In genomic region chr16:25608002-25608401, GRCh38 we compare ENCODE assay signal across 32 cellular contexts.
"Had no signal": no experiment of that assay in that cellular context is flagged by ENCODE, and none has a peak within 500 bp of the region (broad histone marks: within the 10 kb centered on the region; RNA-seq: fewer than 3 reads in every experiment).

No MANE protein-coding gene starts in this region.

- H3K4me1 ChIP-seq: SJCRH30 had no signal

- H3K9me3 ChIP-seq: SJCRH30 had no signal

- H3K4me1 Mint-ChIP-seq: activated CD4-positive, alpha-beta T cell treated with anti-CD3 and anti-CD28 coated beads for 36 hours; activated CD4-positive, alpha-beta T cell treated with anti-CD3 and anti-CD28 coated beads, Interleukin-2, amount 10 ng/mL, durations not matched to agents 7 days and 5 days; activated naive CD4-positive, alpha-beta T cell treated with anti-CD3 and anti-CD28 coated beads, Interleukin-2, amount 10 ng/mL, durations not matched to agents 7 days and 5 days; activated naive CD8-positive, alpha-beta T cell treated with anti-CD3 and anti-CD28 coated beads, Interleukin-2, amount 50 U/mL, for 24 hours; brain had no signal

- H3K36me3 ChIP-seq: SJCRH30, WERI-Rb-1 had no signal

- H3K4me3 ChIP-seq: SJCRH30, SK-N-MC had no signal

- ATAC-seq: activated CD4-positive, alpha-beta T cell treated with anti-CD3 and anti-CD28 coated beads for 36 hours; activated CD4-positive, CD25-positive, alpha-beta regulatory T cell treated with anti-CD3 and anti-CD28 coated beads, Interleukin-2, amount 50 U/mL, for 24 hours; activated CD8-positive, alpha-beta T cell treated with anti-CD3 and anti-CD28 coated beads, Interleukin-2, amount 10 ng/mL, durations not matched to agents 7 days and 5 days; activated naive CD8-positive, alpha-beta T cell treated with anti-CD3 and anti-CD28 coated beads, Interleukin-2, amount 50 U/mL, for 24 hours; activated T-cell treated with anti-CD3 and anti-CD28 coated beads, Interleukin-2, amount 50 U/mL, for 4 hours; Panc1 had no signal

- DNase-seq: activated CD4-positive, alpha-beta T cell treated with anti-CD3 and anti-CD28 coated beads for 36 hours; activated CD4-positive, alpha-beta T cell treated with anti-CD3 and anti-CD28 coated beads, Interleukin-2, amount 10 ng/mL, durations not matched to agents 7 days and 5 days; activated CD4-positive, alpha-beta T cell treated with anti-CD3 and anti-CD28 coated beads, Interleukin-2, amount 50 U/mL, for 48 hours; activated CD8-positive, alpha-beta memory T cell treated with anti-CD3 and anti-CD28 coated beads, Interleukin-2, amount 50 U/mL, for 4 hours; activated CD8-positive, alpha-beta T cell treated with anti-CD3 and anti-CD28 coated beads, Interleukin-2, amount 10 ng/mL, durations not matched to agents 7 days and 5 days; activated gamma-delta T cell treated with Interleukin-2 at 50 U/mL for 16 hours; activated naive CD4-positive, alpha-beta T cell treated with anti-CD3 and anti-CD28 coated beads, Interleukin-2, amount 10 ng/mL, durations not matched to agents 7 days and 5 days; activated naive CD8-positive, alpha-beta T cell treated with anti-CD3 and anti-CD28 coated beads, Interleukin-2, amount 50 U/mL, for 24 hours; activated T-cell treated with anti-CD3 and anti-CD28 coated beads for 4 hours; activated T-cell treated with anti-CD3 and anti-CD28 coated beads, Interleukin-2, amount 50 U/mL, for 4 hours; anterior cingulate cortex; caudate nucleus; MM.1S; MV-4-11; NCI-H1092; NCI-H1436 treated with DMSO at 0.1 percent for 48 hours; NCI-H1694 treated with DMSO at 0.1 percent for 48 hours; NCI-H2029; NCI-H510A; NCI-H526; NCI-H748 treated with DMSO at 0.1 percent for 48 hours; SHP77; SJCRH30; T1000; WERI-Rb-1 had no signal

- H3K36me3 Mint-ChIP-seq: activated naive CD4-positive, alpha-beta T cell treated with anti-CD3 and anti-CD28 coated beads, Interleukin-2, amount 10 ng/mL, durations not matched to agents 7 days and 5 days; activated naive CD8-positive, alpha-beta T cell; brain had no signal

- H3K4me2 ChIP-seq: KMS-11 had no signal

- H3K27me3 Mint-ChIP-seq: activated CD4-positive, alpha-beta T cell treated with anti-CD3 and anti-CD28 coated beads for 36 hours; activated naive CD4-positive, alpha-beta T cell treated with anti-CD3 and anti-CD28 coated beads, Interleukin-2, amount 10 ng/mL, durations not matched to agents 7 days and 5 days; activated naive CD8-positive, alpha-beta T cell treated with anti-CD3 and anti-CD28 coated beads, Interleukin-2, amount 50 U/mL, for 24 hours; brain had no signal

- H3K27ac Mint-ChIP-seq: activated CD4-positive, alpha-beta T cell treated with anti-CD3 and anti-CD28 coated beads for 36 hours; activated CD4-positive, alpha-beta T cell treated with anti-CD3 and anti-CD28 coated beads, Interleukin-2, amount 10 ng/mL, durations not matched to agents 7 days and 5 days; activated CD8-positive, alpha-beta T cell treated with anti-CD3 and anti-CD28 coated beads, Interleukin-2, amount 10 ng/mL, durations not matched to agents 7 days and 5 days; activated naive CD4-positive, alpha-beta T cell treated with anti-CD3 and anti-CD28 coated beads, Interleukin-2, amount 10 ng/mL, durations not matched to agents 7 days and 5 days; activated naive CD8-positive, alpha-beta T cell; activated naive CD8-positive, alpha-beta T cell treated with anti-CD3 and anti-CD28 coated beads, Interleukin-2, amount 50 U/mL, for 24 hours; activated T-helper 1 cell treated with anti-CD3 and anti-CD28 coated beads, Interleukin-12 subunit alpha, Interleukin-12 subunit beta, Interleukin-2, Interleukin-4 antibody, amounts not matched to agents 30 ng/mL and 10 ng/mL and 1 ng/mL, durations not matched to agents 14 hours and 24 hours and 36 hours; brain had no signal

- H3K9ac ChIP-seq: KMS-11 had no signal

- H3K27ac ChIP-seq: KMS-11, SJCRH30, SK-N-MC, WERI-Rb-1 had no signal

- H3K4me3 Mint-ChIP-seq: activated CD4-positive, alpha-beta T cell treated with anti-CD3 and anti-CD28 coated beads for 36 hours; activated CD4-positive, alpha-beta T cell treated with anti-CD3 and anti-CD28 coated beads, Interleukin-2, amount 10 ng/mL, durations not matched to agents 7 days and 5 days; activated CD8-positive, alpha-beta T cell treated with anti-CD3 and anti-CD28 coated beads, Interleukin-2, amount 10 ng/mL, durations not matched to agents 7 days and 5 days; activated naive CD4-positive, alpha-beta T cell treated with anti-CD3 and anti-CD28 coated beads, Interleukin-2, amount 10 ng/mL, durations not matched to agents 7 days and 5 days; activated naive CD8-positive, alpha-beta T cell; activated naive CD8-positive, alpha-beta T cell treated with anti-CD3 and anti-CD28 coated beads, Interleukin-2, amount 50 U/mL, for 24 hours; activated T-cell treated with anti-CD3 and anti-CD28 coated beads, Interleukin-2, amount 50 U/mL, for 4 hours; activated T-helper 1 cell treated with anti-CD3 and anti-CD28 coated beads, Interleukin-12 subunit alpha, Interleukin-12 subunit beta, Interleukin-2, Interleukin-4 antibody, amounts not matched to agents 30 ng/mL and 10 ng/mL and 1 ng/mL, durations not matched to agents 14 hours and 24 hours and 36 hours; brain had no signal

- H3K9me3 Mint-ChIP-seq: activated CD4-positive, alpha-beta T cell treated with anti-CD3 and anti-CD28 coated beads, Interleukin-2, amount 10 ng/mL, durations not matched to agents 7 days and 5 days; activated naive CD4-positive, alpha-beta T cell treated with anti-CD3 and anti-CD28 coated beads, Interleukin-2, amount 10 ng/mL, durations not matched to agents 7 days and 5 days; activated naive CD8-positive, alpha-beta T cell treated with anti-CD3 and anti-CD28 coated beads, Interleukin-2, amount 50 U/mL, for 24 hours; activated T-cell treated with anti-CD3 and anti-CD28 coated beads, Interleukin-2, amount 50 U/mL, for 4 hours; activated T-helper 1 cell treated with anti-CD3 and anti-CD28 coated beads, Interleukin-12 subunit alpha, Interleukin-12 subunit beta, Interleukin-2, Interleukin-4 antibody, amounts not matched to agents 30 ng/mL and 10 ng/mL and 1 ng/mL, durations not matched to agents 14 hours and 24 hours and 36 hours had no signal

- H3K27me3 ChIP-seq: SJCRH30 had no signal
